ENCODE assay signal across 8 cellular contexts in the genomic region with DNA sequence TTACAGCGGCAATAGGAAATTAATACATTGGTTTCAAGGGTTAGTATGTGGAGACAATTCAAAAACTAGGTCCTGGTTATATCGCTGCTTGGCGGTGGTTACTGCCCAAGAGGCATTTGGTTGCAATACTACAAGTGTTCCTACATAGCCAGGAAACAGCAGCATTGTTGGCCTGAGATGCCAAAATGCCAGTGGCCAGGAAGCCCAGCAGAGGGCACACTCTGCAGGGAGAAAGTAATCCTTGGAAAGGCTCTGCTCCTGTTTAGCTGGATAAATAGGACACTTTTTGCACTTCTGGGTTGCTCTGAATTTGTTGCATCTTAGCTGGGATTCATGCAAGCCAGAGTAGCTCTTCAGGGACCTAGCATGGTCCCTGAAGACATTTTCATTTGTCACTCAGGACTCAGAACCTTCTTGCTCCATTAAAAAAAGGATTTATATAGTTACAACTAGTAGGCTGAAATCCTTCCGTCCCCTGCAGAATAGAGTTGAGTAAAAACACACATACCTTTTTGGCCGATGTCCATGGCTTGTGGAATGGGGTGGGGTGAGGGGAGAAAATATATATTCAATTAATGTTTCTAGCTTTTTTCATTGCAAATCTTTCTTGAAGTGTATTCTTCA. TPM values are rescaled to one million over a fixed set of nuclear protein-coding genes. Genes with fewer than 3 reads are reported as not detected.
DNase-seq lines count a peak whose midpoint lies in the region; ATAC-seq and TF ChIP-seq lines count a peak whose summit lies in the region.

No MANE protein-coding gene starts in this region.

- 35 to 42% (median 38%) methylated on average over 5 of the region's 5 CpGs for WGBS in heart left ventricle, 4 donors

- peak; percentile 83 for TF ChIP-seq CTCF in WI38 (IDR thresholded peaks at IDR 0.05; ENCODE audit: low read depth, low read length)
- peak; percentile 39 to 59 (median 50) for TF ChIP-seq CTCF in heart left ventricle (IDR thresholded peaks at IDR 0.05)

- no peaks in the 10 kb centered on the region for H3K4me1 Mint-ChIP-seq in immature natural killer cell

- H3K27ac Mint-ChIP-seq in immature natural killer cell = no peak overlapping the region

- intact Hi-C loops in heart left ventricle (cut with DNase I) = loop anchor here in 7 of 10 donors (5.0 to 10.0 kb wide), 2 partner anchors 521 to 524 kb away; no protein-coding TSS in a partner anchor
- intact Hi-C loops in sciatic nerve (cut with DNase I) = no loop called here

- no peak overlapping the region for H3K27ac ChIP-seq in heart left ventricle

- H3K9me3 ChIP-seq in heart left ventricle = no peaks in the 10 kb centered on the region

- no peaks in the 10 kb centered on the region for H3K36me3 ChIP-seq in heart left ventricle

- H3K9me3 Mint-ChIP-seq in immature natural killer cell = no peaks in the 10 kb centered on the region

- ATAC-seq in heart left ventricle (peak in 2 of 4 donors; percentile 43 to 72), sciatic nerve (peak; percentile 46), HG02885 (IDR thresholded peaks at IDR 0.05; ENCODE audit: poor library complexity, unreplicated experiment) (no peak)

- H3K27me3 ChIP-seq in heart left ventricle = peaks cover 0 to 32% (median 0%) of the 10 kb centered on the region in 9 donors

- DNase-seq in NCI-H82 (lab: John Stamatoyannopoulos, UW) (peak; percentile 73), NCI-H82 treated with DMSO at 0.1 percent for 48 hours (lab: John Stamatoyannopoulos, UW; ENCODE audit: unreplicated experiment) (no peak), NCI-H1092 (lab: John Stamatoyannopoulos, UW) (peak; percentile 8), heart left ventricle (peak in 3 of 5 donors; percentile 9 to 39 (median 27)), sciatic nerve (ENCODE audit: low spot score) (peak; percentile 67), immature natural killer cell (no peak)

- H3K4me3 ChIP-seq in WI38 (ENCODE audit: low read depth, low read length) = no peak overlapping the region
- H3K4me3 ChIP-seq in heart left ventricle = no peak overlapping the region

- no peaks in the 10 kb centered on the region for H3K4me1 ChIP-seq in heart left ventricle

- no peak for TF ChIP-seq POLR2A in heart left ventricle (IDR thresholded peaks at IDR 0.05)

- no peak overlapping the region for H3K4me3 Mint-ChIP-seq in immature natural killer cell

- no peaks in the 10 kb centered on the region for H3K36me3 Mint-ChIP-seq in immature natural killer cell

- H3K27me3 Mint-ChIP-seq in immature natural killer cell (ENCODE audit: low read depth in 3 of 3) = peaks cover 3 to 25% (median 7%) of the 10 kb centered on the region in 3 donors

RNA-seq across cellular contexts. Expression of a gene that starts 8.1 kb away (rescaled TPM):
- total RNA-seq in heart left ventricle (not detected), sciatic nerve (not detected)
- polyA plus RNA-seq in heart left ventricle (not detected), immature natural killer cell (not detected)

RNA-seq across cellular contexts. Expression of a gene that starts 8.2 kb away (rescaled TPM):
- total RNA-seq in heart left ventricle (10 to 100 TPM in 6 of 9 donors, 1 to 10 TPM in 3; 7.4 to 11.6 (median 10.6) TPM), sciatic nerve (17.7 TPM)
- polyA plus RNA-seq in heart left ventricle (10 to 100 TPM; 12.0 to 12.6 TPM), immature natural killer cell (10 to 100 TPM; 18.3 to 20.4 (median 18.4) TPM)

RNA-seq across cellular contexts. Expression of a gene that starts 53.8 kb away (rescaled TPM):
- 10 to 100 TPM in 2 of 9 donors, 1 to 10 TPM in 7; 5.7 to 10.6 (median 7.0) TPM for total RNA-seq in heart left ventricle
- 10 to 100 TPM in 1 of 2 donors, 1 to 10 TPM in 1; 7.1 to 17.7 TPM for polyA plus RNA-seq in heart left ventricle
- 12.8 TPM for total RNA-seq in sciatic nerve
- 1 to 10 TPM; 6.6 to 8.8 (median 8.6) TPM for polyA plus RNA-seq in immature natural killer cell

Comparison
In these comparisons a context has a peak if more than half of its experiments do, and no peak if none do; other contexts are left out.
1. DNase-seq: peak in NCI-H82 (single experiment), NCI-H1092 (single experiment), heart left ventricle (3 of 5) and sciatic nerve (single experiment); none in NCI-H82 treated with DMSO at 0.1 percent for 48 hours (single experiment) and immature natural killer cell (0 of 3).